8 cellular contexts compared by ENCODE assay signal in genomic region chr1:178055093-178055492, GRCh38. TPM values are rescaled to one million over a fixed set of nuclear protein-coding genes. Genes with fewer than 3 reads are reported as not detected.
DNase-seq lines count a peak whose midpoint lies in the region; ATAC-seq and TF ChIP-seq lines count a peak whose summit lies in the region.

No MANE protein-coding gene starts in this region.

- H3K27ac ChIP-seq in heart left ventricle (peak overlapping the region in 11 of 12 donors; percentile 31 to 96 (median 84)), upper lobe of right lung (no peak overlapping the region), tibial nerve (peak overlapping the region in 2 of 4 donors; percentile 6 to 77)

- H3K4me1 ChIP-seq in heart left ventricle (peaks cover 15 to 79% (median 56%) of the 10 kb centered on the region in 12 donors), upper lobe of right lung (peaks cover 48% of the 10 kb centered on the region), tibial nerve (peaks cover 0 to 50% (median 22%) of the 10 kb centered on the region in 4 donors)

- peak; percentile 2 for DNase-seq in activated CD8-positive, alpha-beta T cell treated with anti-CD3 and anti-CD28 coated beads for 36 hours
- no peak for DNase-seq in activated CD8-positive, alpha-beta T cell treated with anti-CD3 and anti-CD28 coated beads, Interleukin-2, amount 10 ng/mL, durations not matched to agents 7 days and 5 days
- peak; percentile 78 for DNase-seq in RKO (ENCODE audit: low spot score)
- peak; percentile 48 to 71 (median 63) for DNase-seq in heart left ventricle
- DNase-seq in upper lobe of right lung = peak; percentile 78
- DNase-seq in tibial nerve (ENCODE audit: low spot score in 2 of 2) = no peak

- CTCF ChIA-PET in activated CD8-positive, alpha-beta T cell treated with anti-CD3 and anti-CD28 coated beads for 36 hours (lab: Charles Lee) = no interaction called here
- CTCF ChIA-PET in activated CD8-positive, alpha-beta T cell treated with anti-CD3 and anti-CD28 coated beads, Interleukin-2, amount 10 ng/mL, durations not matched to agents 7 days and 5 days (lab: Charles Lee) = no interaction called here

- WGBS in heart left ventricle, 4 donors = 12 to 21% (median 16%) methylated on average over 2 to 5 of the region's 5 CpGs
- WGBS in tibial nerve, 2 donors = 21 to 25% methylated on average over 5 of the region's 5 CpGs

- H3K4me1 Mint-ChIP-seq in activated CD8-positive, alpha-beta T cell treated with anti-CD3 and anti-CD28 coated beads for 36 hours (ENCODE audit: low read depth) = no peaks in the 10 kb centered on the region
- H3K4me1 Mint-ChIP-seq in activated CD8-positive, alpha-beta T cell treated with anti-CD3 and anti-CD28 coated beads, Interleukin-2, amount 10 ng/mL, durations not matched to agents 7 days and 5 days (ENCODE audit: low read depth) = no peaks in the 10 kb centered on the region

- intact Hi-C loops in activated CD8-positive, alpha-beta T cell treated with anti-CD3 and anti-CD28 coated beads for 36 hours (cut with micrococcal nuclease) = no loop called here
- intact Hi-C loops in heart left ventricle (cut with DNase I) = loop anchor here in 9 of 10 donors (5.0 to 10.0 kb wide), 7 partner anchors 37 to 227 kb away; partner anchors contain the start of gene RASAL2 (in 5 of the 9)
- intact Hi-C loops in upper lobe of right lung (cut with DNase I) = no loop called here

- no peaks in the 10 kb centered on the region for H3K9me3 Mint-ChIP-seq in activated CD8-positive, alpha-beta T cell treated with anti-CD3 and anti-CD28 coated beads for 36 hours
- H3K9me3 Mint-ChIP-seq in activated CD8-positive, alpha-beta T cell treated with anti-CD3 and anti-CD28 coated beads, Interleukin-2, amount 10 ng/mL, durations not matched to agents 7 days and 5 days (ENCODE audit: insufficient read depth) = no peaks in the 10 kb centered on the region

- no peak for TF ChIP-seq EP300 in tibial nerve (IDR thresholded peaks at IDR 0.05)

- POLR2A ChIA-PET in activated CD8-positive, alpha-beta T cell treated with anti-CD3 and anti-CD28 coated beads for 36 hours (lab: Charles Lee) = no interaction called here
- POLR2A ChIA-PET in activated CD8-positive, alpha-beta T cell treated with anti-CD3 and anti-CD28 coated beads, Interleukin-2, amount 10 ng/mL, durations not matched to agents 7 days and 5 days (lab: Charles Lee) = no interaction called here

- no peaks in the 10 kb centered on the region for H3K36me3 Mint-ChIP-seq in activated CD8-positive, alpha-beta T cell treated with anti-CD3 and anti-CD28 coated beads for 36 hours (ENCODE audit: low read depth)
- H3K36me3 Mint-ChIP-seq in activated CD8-positive, alpha-beta T cell treated with anti-CD3 and anti-CD28 coated beads, Interleukin-2, amount 10 ng/mL, durations not matched to agents 7 days and 5 days (ENCODE audit: low read depth) = no peaks in the 10 kb centered on the region

- H3K9me3 ChIP-seq in heart left ventricle (no peaks in the 10 kb centered on the region), upper lobe of right lung (no peaks in the 10 kb centered on the region), tibial nerve (no peaks in the 10 kb centered on the region)

- H3K36me3 ChIP-seq in heart left ventricle (no peaks in the 10 kb centered on the region), upper lobe of right lung (no peaks in the 10 kb centered on the region), tibial nerve (no peaks in the 10 kb centered on the region)

- no peak for TF ChIP-seq POLR2A in heart left ventricle (IDR thresholded peaks at IDR 0.05)
- no peak for TF ChIP-seq POLR2A in tibial nerve (IDR thresholded peaks at IDR 0.05)

- H3K27me3 Mint-ChIP-seq in activated CD8-positive, alpha-beta T cell treated with anti-CD3 and anti-CD28 coated beads for 36 hours = no peaks in the 10 kb centered on the region
- H3K27me3 Mint-ChIP-seq in activated CD8-positive, alpha-beta T cell treated with anti-CD3 and anti-CD28 coated beads, Interleukin-2, amount 10 ng/mL, durations not matched to agents 7 days and 5 days (ENCODE audit: low read depth) = no peaks in the 10 kb centered on the region

- H3K27ac Mint-ChIP-seq in activated CD8-positive, alpha-beta T cell treated with anti-CD3 and anti-CD28 coated beads for 36 hours = no peak overlapping the region
- H3K27ac Mint-ChIP-seq in activated CD8-positive, alpha-beta T cell treated with anti-CD3 and anti-CD28 coated beads, Interleukin-2, amount 10 ng/mL, durations not matched to agents 7 days and 5 days = no peak overlapping the region

- no peak for ATAC-seq in activated CD8-positive, alpha-beta T cell treated with anti-CD3 and anti-CD28 coated beads for 36 hours
- ATAC-seq in activated CD8-positive, alpha-beta T cell treated with anti-CD3 and anti-CD28 coated beads, Interleukin-2, amount 10 ng/mL, durations not matched to agents 7 days and 5 days = no peak
- ATAC-seq in heart left ventricle = peak in 3 of 4 donors; percentile 39 to 55 (median 42)
- peak; percentile 89 for ATAC-seq in upper lobe of right lung
- ATAC-seq in HG02623 (IDR thresholded peaks at IDR 0.05; ENCODE audit: unreplicated experiment) = no peak
- ATAC-seq in HG03342 (IDR thresholded peaks at IDR 0.05; ENCODE audit: unreplicated experiment) = no peak

- H3K27me3 ChIP-seq in heart left ventricle (no peaks in the 10 kb centered on the region), upper lobe of right lung (no peaks in the 10 kb centered on the region), tibial nerve (no peaks in the 10 kb centered on the region)

- H3K4me3 ChIP-seq in heart left ventricle (no peak overlapping the region), upper lobe of right lung (no peak overlapping the region), tibial nerve (no peak overlapping the region)

- no peak overlapping the region for H3K4me3 Mint-ChIP-seq in activated CD8-positive, alpha-beta T cell treated with anti-CD3 and anti-CD28 coated beads for 36 hours
- no peak overlapping the region for H3K4me3 Mint-ChIP-seq in activated CD8-positive, alpha-beta T cell treated with anti-CD3 and anti-CD28 coated beads, Interleukin-2, amount 10 ng/mL, durations not matched to agents 7 days and 5 days

- TF ChIP-seq CTCF in activated CD8-positive, alpha-beta T cell treated with anti-CD3 and anti-CD28 coated beads for 36 hours (IDR thresholded peaks at IDR 0.05) = no peak
- peak; percentile 17 to 63 (median 44) for TF ChIP-seq CTCF in heart left ventricle (IDR thresholded peaks at IDR 0.05)
- peak; percentile 46 for TF ChIP-seq CTCF in upper lobe of right lung (IDR thresholded peaks at IDR 0.05)
- peak in 1 of 5 experiments; percentile 13 for TF ChIP-seq CTCF in tibial nerve (IDR thresholded peaks at IDR 0.05)

RNA-seq across cellular contexts. Expression of gene RASAL2, which starts 38.8 kb away (rescaled TPM):
- not detected for total RNA-seq in activated CD8-positive, alpha-beta T cell treated with anti-CD3 and anti-CD28 coated beads for 36 hours
- not detected for total RNA-seq in activated CD8-positive, alpha-beta T cell treated with anti-CD3 and anti-CD28 coated beads, Interleukin-2, amount 10 ng/mL, durations not matched to agents 7 days and 5 days
- 100 to 1,000 TPM in 1 of 9 donors, 10 to 100 TPM in 8; 22.3 to 112 (median 44.1) TPM for total RNA-seq in heart left ventricle
- polyA plus RNA-seq in heart left ventricle = 1 to 10 TPM; 6.2 to 9.6 TPM
- total RNA-seq in upper lobe of right lung = 39.4 TPM
- total RNA-seq in tibial nerve = 10 to 100 TPM; 40.5 to 44.8 (median 43.0) TPM

Comparison
In these comparisons a context has a peak if more than half of its experiments do, and no peak if none do; other contexts are left out.
1. DNase-seq: peak in activated CD8-positive, alpha-beta T cell treated with anti-CD3 and anti-CD28 coated beads for 36 hours (single experiment), RKO (single experiment), heart left ventricle (5 of 5) and upper lobe of right lung (single experiment); none in activated CD8-positive, alpha-beta T cell treated with anti-CD3 and anti-CD28 coated beads, Interleukin-2, amount 10 ng/mL, durations not matched to agents 7 days and 5 days (single experiment) and tibial nerve (0 of 2).
2. ATAC-seq: peak in heart left ventricle (3 of 4) and upper lobe of right lung (single experiment); none in activated CD8-positive, alpha-beta T cell treated with anti-CD3 and anti-CD28 coated beads for 36 hours (single experiment), activated CD8-positive, alpha-beta T cell treated with anti-CD3 and anti-CD28 coated beads, Interleukin-2, amount 10 ng/mL, durations not matched to agents 7 days and 5 days (single experiment), HG02623 (single experiment) and HG03342 (single experiment).
3. RNA of gene RASAL2, which starts 38.8 kb away (total RNA-seq): 22.3 to 112 TPM in heart left ventricle, 40.5 to 44.8 TPM in tibial nerve and 39.4 TPM in upper lobe of right lung (single experiment); not detected in activated CD8-positive, alpha-beta T cell treated with anti-CD3 and anti-CD28 coated beads for 36 hours and not detected in activated CD8-positive, alpha-beta T cell treated with anti-CD3 and anti-CD28 coated beads, Interleukin-2, amount 10 ng/mL, durations not matched to agents 7 days and 5 days; every median in the first group is over 10 times any median in the second.
4. intact Hi-C loops: an anchor here in heart left ventricle (5.0 to 10.0 kb wide); none called in activated CD8-positive, alpha-beta T cell treated with anti-CD3 and anti-CD28 coated beads for 36 hours and upper lobe of right lung.